In genomic region chr12:67077617-67078016, GRCh38 we compare ENCODE assay signal across 16 cellular contexts.
DNase-seq lines count a peak whose midpoint lies in the region; ATAC-seq, FAIRE-seq and TF ChIP-seq lines count a peak whose summit lies in the region.
"Had no signal": no experiment of that assay in that cellular context is flagged by ENCODE, and none has a peak within 500 bp of the region (broad histone marks: within the 10 kb centered on the region; RNA-seq: fewer than 3 reads in every experiment).

No MANE protein-coding gene starts in this region.

- no peak overlapping the region for H3K4me3 ChIP-seq in AG10803 (ENCODE audit: low read length)
- no peak overlapping the region for H3K4me3 ChIP-seq in astrocyte of the spinal cord (ENCODE audit: low read depth, low read length)
- no peak overlapping the region for H3K4me3 ChIP-seq in keratinocyte (ENCODE audit: control insufficient read depth in 2 of 3, extremely low read depth in 1 of 3, insufficient read depth in 2 of 3, low read depth in 1 of 3, low read length in 3 of 3)
- H3K4me3 ChIP-seq: body of pancreas, HAP-1 had no signal

- peaks cover 47% of the 10 kb centered on the region for H3K4me1 ChIP-seq in keratinocyte (ENCODE audit: control insufficient read depth, extremely low read depth, insufficient read depth, low read length)
- H3K4me1 ChIP-seq: body of pancreas, HAP-1 had no signal

- in situ Hi-C loops in astrocyte of the spinal cord (cut with HindIII; ENCODE audit: low sequenced_read_pairs): no loop called here

- FAIRE-seq in keratinocyte (lab: Jason Lieb, UNC): peak; percentile 68

- peak; percentile 3 for DNase-seq in AG10803 (ENCODE audit: low read depth)
- peak; percentile 63 for DNase-seq in HT1080 (ENCODE audit: low read depth)
- peak; percentile 79 for DNase-seq in astrocyte of the spinal cord (ENCODE audit: low read depth, low spot score)
- DNase-seq in keratinocyte (ENCODE audit: low read depth, low spot score): peak; percentile 56
- DNase-seq in NCI-H446 treated with DMSO at 0.1 percent for 48 hours (lab: John Stamatoyannopoulos, UW): no peak
- DNase-seq in NCI-H69 (lab: John Stamatoyannopoulos, UW): no peak
- DNase-seq: body of pancreas; C1 segment of cervical spinal cord; DND-41; immature natural killer cell; NCI-H1048; stimulated activated naive B cell treated with anti-CD40 and anti-IgM and Interleukin-4, amounts not matched to agents 10 μg/mL and 1 μg/mL and 100 μg/mL, for 72 hours had no signal

- H4K20me1 ChIP-seq in keratinocyte (ENCODE audit: control insufficient read depth, extremely low read depth, insufficient read depth, low read length): no peaks in the 10 kb centered on the region

- peak overlapping the region; percentile 8 for H3K4me2 ChIP-seq in keratinocyte (ENCODE audit: control insufficient read depth, extremely low read depth, insufficient read depth, low read depth, low read length)

- TF ChIP-seq CTCF in AG10803 (conservative IDR thresholded peaks at IDR 0.05; ENCODE audit: low read length) (no peak), astrocyte of the spinal cord (IDR thresholded peaks at IDR 0.05; ENCODE audit: low read depth, low read length) (no peak), keratinocyte (optimal IDR thresholded peaks at IDR 0.05 in 1 of 3, IDR thresholded peaks at IDR 0.05 in 1 of 3, conservative IDR thresholded peaks at IDR 0.05 in 1 of 3; ENCODE audit: extremely low read depth in 1 of 3, insufficient read depth in 2 of 3, low read length in 3 of 3) (no peak)

- peak overlapping the region; percentile 30 for H3K27ac ChIP-seq in keratinocyte (ENCODE audit: control insufficient read depth, insufficient read depth, low read length)
- H3K27ac ChIP-seq: body of pancreas, neutrophil had no signal

- no peaks in the 10 kb centered on the region for H3K36me3 ChIP-seq in keratinocyte (ENCODE audit: control insufficient read depth in 2 of 2, extremely low read depth in 1 of 2, insufficient read depth in 2 of 2, low read length in 2 of 2)
- H3K36me3 ChIP-seq: HAP-1, neutrophil had no signal

- no peaks in the 10 kb centered on the region for H3K79me2 ChIP-seq in keratinocyte (ENCODE audit: control insufficient read depth, insufficient read depth, low read length)

- no peaks in the 10 kb centered on the region for H3K9me1 ChIP-seq in keratinocyte (ENCODE audit: control insufficient read depth, extremely low read depth, insufficient read depth, low read length)

- dilution Hi-C loops in keratinocyte (cut with MboI; ENCODE audit: extremely low pct_ligation_motif_present, low sequenced_read_pairs): no loop called here

- no peak overlapping the region for H3K9ac ChIP-seq in keratinocyte (ENCODE audit: control insufficient read depth, extremely low read depth, insufficient read depth, low read length)

- H3K9me3 ChIP-seq in keratinocyte (ENCODE audit: control insufficient read depth, low read depth, low read length): no peaks in the 10 kb centered on the region
- H3K9me3 ChIP-seq: body of pancreas, HAP-1, neutrophil had no signal

- no peak overlapping the region for H2AFZ ChIP-seq in keratinocyte (ENCODE audit: control insufficient read depth, low read length)

- no peaks in the 10 kb centered on the region for H3K27me3 ChIP-seq in keratinocyte (ENCODE audit: control insufficient read depth, extremely low read depth, insufficient read depth, low read length)
- H3K27me3 ChIP-seq: body of pancreas had no signal

- ATAC-seq in HG03571 (IDR thresholded peaks at IDR 0.05; ENCODE audit: unreplicated experiment) (no peak), GM19397 (IDR thresholded peaks at IDR 0.05; ENCODE audit: unreplicated experiment) (no peak)
- ATAC-seq: body of pancreas; stimulated activated naive B cell treated with anti-CD40 and anti-IgM and Interleukin-4, amounts not matched to agents 10 μg/mL and 1 μg/mL and 100 μg/mL, for 72 hours had no signal

Comparison
In these comparisons a context has a peak if more than half of its experiments do, and no peak if none do; other contexts are left out.
1. DNase-seq: peak in AG10803 (single experiment), HT1080 (single experiment), astrocyte of the spinal cord (single experiment) and keratinocyte (single experiment); none in NCI-H446 treated with DMSO at 0.1 percent for 48 hours (single experiment) and NCI-H69 (single experiment).